13 cellular contexts compared by ENCODE assay signal in the genomic region with DNA sequence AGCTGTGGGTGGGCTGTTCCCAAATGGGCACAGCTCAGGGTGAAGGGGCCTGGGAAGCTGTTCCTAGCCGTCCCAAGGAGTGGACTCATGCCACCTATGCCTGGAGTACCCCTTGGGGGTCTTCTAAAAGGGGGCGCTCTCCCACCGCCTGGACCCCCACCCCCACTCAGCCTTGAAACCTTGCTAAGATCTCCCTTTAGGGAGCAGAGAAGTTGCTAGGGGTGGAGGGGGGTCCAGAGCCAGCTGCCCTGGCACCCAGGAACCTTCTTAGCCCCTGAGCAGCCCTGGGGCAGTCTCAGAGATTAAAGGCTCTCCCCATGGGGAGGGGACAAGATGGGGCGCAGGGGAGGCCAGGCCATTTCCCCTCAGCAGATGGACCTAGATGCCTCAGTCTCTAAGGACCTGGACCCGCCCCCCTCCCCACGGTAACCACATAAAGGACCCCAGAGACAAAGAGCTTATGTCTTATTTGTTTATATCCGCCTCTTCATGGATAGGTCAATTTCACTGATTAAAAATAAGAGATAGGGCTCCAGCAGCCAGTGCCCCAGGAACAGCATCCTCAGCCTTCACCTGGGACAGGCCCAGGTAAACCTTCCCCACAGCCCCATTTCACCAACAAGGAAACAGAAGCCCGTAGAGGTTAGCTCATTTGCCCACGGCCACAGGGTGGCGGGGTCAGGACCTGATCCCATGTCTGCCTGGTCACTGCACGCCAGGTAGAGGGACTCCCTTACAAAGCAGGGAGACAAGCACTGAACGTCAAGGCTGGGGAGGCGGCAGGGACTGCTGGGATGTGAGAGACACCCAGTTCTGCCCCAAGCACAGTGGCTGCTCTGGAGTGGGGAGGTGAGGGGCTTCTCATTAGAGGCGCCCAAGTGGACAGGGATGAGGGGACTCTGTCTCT. TPM values are rescaled to one million over a fixed set of nuclear protein-coding genes. Genes with fewer than 3 reads are reported as not detected.
DNase-seq lines count a peak whose midpoint lies in the region; ATAC-seq and TF ChIP-seq lines count a peak whose summit lies in the region.
"Had no signal": no experiment of that assay in that cellular context is flagged by ENCODE, and none has a peak within 500 bp of the region (broad histone marks: within the 10 kb centered on the region; RNA-seq: fewer than 3 reads in every experiment).

No MANE protein-coding gene starts in this region.

- H3K4me1 ChIP-seq in SK-N-SH (ENCODE audit: control insufficient read depth in 1 of 2, insufficient read depth in 2 of 2, low read depth in 1 of 2, low read length in 1 of 2) (peaks cover 11 to 53% of the 10 kb centered on the region in 2 experiments; a peak in 3 of 4 replicates), upper lobe of right lung (peaks cover 46% of the 10 kb centered on the region), HAP-1 (no peaks in the 10 kb centered on the region; the same call in 1 of the 2 replicates)

- no peak overlapping the region for H3K4me3 ChIP-seq in SK-N-SH (ENCODE audit: low read depth in 2 of 2, low read length in 1 of 2)
- H3K4me3 ChIP-seq in epithelial cell of proximal tubule (ENCODE audit: low read depth, low read length) = no peak overlapping the region
- H3K4me3 ChIP-seq in neural cell (ENCODE audit: low read length) = peak overlapping the region; percentile 15
- peak overlapping the region; percentile 73 for H3K4me3 ChIP-seq in upper lobe of right lung
- no peak overlapping the region for H3K4me3 ChIP-seq in HAP-1

- H3F3A ChIP-seq in SK-N-SH (replicated peaks; ENCODE audit: insufficient read depth) = no peaks in the 10 kb centered on the region
- no peaks in the 10 kb centered on the region for H3F3A ChIP-seq in neural cell (ENCODE audit: insufficient read depth, low read length, poor library complexity, severe bottlenecking)

- CTCF ChIA-PET in SK-N-SH (lab: Yijun Ruan, JAX) = interaction anchor here (0.6 to 14.3 kb wide), 7 partner anchors 20 to 86 kb away, joined by 3 to 181 read pairs (median 6); no protein-coding TSS in a partner anchor

- H2AFZ ChIP-seq in SK-N-SH (ENCODE audit: low read depth) (no peak overlapping the region), neural cell (ENCODE audit: low read depth, low read length) (no peak overlapping the region)

- DNase-seq in SK-N-SH = no peak
- no peak for DNase-seq in epithelial cell of proximal tubule (ENCODE audit: low read depth)
- no peak for DNase-seq in upper lobe of right lung
- DNase-seq in HAP-1 (ENCODE audit: low spot score in 2 of 2) = no peak
- no peak for DNase-seq in T1000 (lab: John Stamatoyannopoulos, UW)
- DNase-seq: activated gamma-delta T cell treated with Interleukin-2 at 50 U/mL for 16 hours; EL; NCI-H1092; stimulated activated naive CD4-positive, alpha-beta T cell had no signal

- no peaks in the 10 kb centered on the region for H3K27me3 ChIP-seq in SK-N-SH (ENCODE audit: insufficient read depth)
- no peaks in the 10 kb centered on the region for H3K27me3 ChIP-seq in neural cell (ENCODE audit: insufficient read depth, low read depth, low read length)
- H3K27me3 ChIP-seq in upper lobe of right lung = no peaks in the 10 kb centered on the region
- no peaks in the 10 kb centered on the region for H3K27me3 ChIP-seq in HAP-1 (ENCODE audit: low read depth)

- in situ Hi-C loops in HAP-1 (cut with MboI; ENCODE audit: low sequenced_read_pairs) = no loop called here

- 0 out of 2 replicates have a peak overlapping the region, but pooled peaks have one; percentile 84 for H3K4me2 ChIP-seq in SK-N-SH
- no peak overlapping the region for H3K4me2 ChIP-seq in neural cell (ENCODE audit: low read length)

- TF ChIP-seq EP300 in SK-N-SH (IDR thresholded peaks at IDR 0.05; ENCODE audit: borderline replicate concordance in 1 of 2, low read depth in 1 of 2, low read length in 1 of 2) = no peak
- no peak for TF ChIP-seq EP300 in neural cell (conservative IDR thresholded peaks at IDR 0.05; ENCODE audit: poor library complexity, severe bottlenecking)

- H3K9me3 ChIP-seq in SK-N-SH (no peaks in the 10 kb centered on the region), neural cell (ENCODE audit: low read length) (no peaks in the 10 kb centered on the region), upper lobe of right lung (no peaks in the 10 kb centered on the region), HAP-1 (no peaks in the 10 kb centered on the region)

- no peak for ATAC-seq in SK-N-SH treated with all-trans-retinoic acid at 6 μM for 48 hours
- no peak for ATAC-seq in upper lobe of right lung
- no peak for ATAC-seq in GM18870 (IDR thresholded peaks at IDR 0.05; ENCODE audit: unreplicated experiment)

- peak overlapping the region in 1 of 2 experiments; percentile 55; a peak in 1 of 4 replicates for H3K27ac ChIP-seq in SK-N-SH (ENCODE audit: low read depth in 2 of 2, low read length in 1 of 2)
- no peak overlapping the region for H3K27ac ChIP-seq in neural cell (ENCODE audit: low read length)
- peak overlapping the region; percentile 58 for H3K27ac ChIP-seq in upper lobe of right lung
- H3K27ac ChIP-seq: epithelial cell of prostate had no signal

- H3K9me2 ChIP-seq in SK-N-SH (no peaks in the 10 kb centered on the region), neural cell (ENCODE audit: insufficient read depth, low read length) (no peaks in the 10 kb centered on the region)

- TF ChIP-seq RAD21 in SK-N-SH (IDR thresholded peaks at IDR 0.05; ENCODE audit: low read length) (no peak), neural cell (conservative IDR thresholded peaks at IDR 0.05) (no peak)

- POLR2A ChIA-PET in SK-N-SH (lab: Yijun Ruan, JAX) = no interaction called here

- WGBS in SK-N-SH (ENCODE audit: low lambda C conversion rate) = 83% methylated on average over 11 of the region's 14 CpGs

- TF ChIP-seq CTCF in SK-N-SH (IDR thresholded peaks at IDR 0.05) = 0 out of 2 replicates have a peak, but pooled peaks have one; percentile 8
- TF ChIP-seq CTCF in epithelial cell of proximal tubule (conservative IDR thresholded peaks at IDR 0.05; ENCODE audit: low read depth, low read length) = peak; percentile 12
- TF ChIP-seq CTCF in neural cell (IDR thresholded peaks at IDR 0.05; ENCODE audit: poor library complexity, severe bottlenecking) = no peak
- TF ChIP-seq CTCF in upper lobe of right lung (IDR thresholded peaks at IDR 0.05) = no peak

- H3K79me2 ChIP-seq in SK-N-SH (ENCODE audit: insufficient read depth) = peaks cover 55% of the 10 kb centered on the region
- peaks cover 23% of the 10 kb centered on the region for H3K79me2 ChIP-seq in neural cell (replicated peaks; ENCODE audit: insufficient read depth, low read length)

- peaks cover 12 to 35% of the 10 kb centered on the region in 2 experiments for H3K36me3 ChIP-seq in SK-N-SH (replicated peaks in 1 of 2; ENCODE audit: control insufficient read depth in 1 of 2, insufficient read depth in 2 of 2, low read length in 1 of 2)
- no peaks in the 10 kb centered on the region for H3K36me3 ChIP-seq in neural cell (ENCODE audit: insufficient read depth, low read length)
- peaks cover 29% of the 10 kb centered on the region for H3K36me3 ChIP-seq in upper lobe of right lung
- peaks cover 24% of the 10 kb centered on the region for H3K36me3 ChIP-seq in HAP-1 (replicated peaks)

- intact Hi-C loops in upper lobe of right lung (cut with DNase I) = no loop called here

- H3K9ac ChIP-seq in SK-N-SH (no peak overlapping the region), neural cell (ENCODE audit: low read length) (no peak overlapping the region)

- peaks cover 51% of the 10 kb centered on the region for H4K20me1 ChIP-seq in SK-N-SH (ENCODE audit: insufficient read depth)
- peaks cover 3% of the 10 kb centered on the region for H4K20me1 ChIP-seq in neural cell (ENCODE audit: insufficient read depth)

TF ChIP-seq in SK-N-SH, 30 proteins besides CTCF, POLR2A, EP300 and RAD21 (continues in another document):
- TF ChIP-seq TCF12 (IDR thresholded peaks at IDR 0.05) (no peak), MEF2A (IDR thresholded peaks at IDR 0.05; ENCODE audit: borderline replicate concordance, low read depth) (no peak), JUND (IDR thresholded peaks at IDR 0.05) (no peak)

TF ChIP-seq in SK-N-SH treated with all-trans-retinoic acid at 6 μM for 48 hours, 23 proteins besides CTCF, POLR2A, EP300 and RAD21 (continues in another document):
- no peak for TF ChIP-seq CSDC2 (CRISPR knock-in tag; IDR thresholded peaks at IDR 0.05)
- TF ChIP-seq TOX (CRISPR knock-in tag; IDR thresholded peaks at IDR 0.05; ENCODE audit: borderline replicate concordance) = no peak
- TF ChIP-seq ZFP30 (CRISPR knock-in tag; IDR thresholded peaks at IDR 0.05) = no peak

TF ChIP-seq in neural cell, 6 proteins besides CTCF, POLR2A, EP300 and RAD21 (continues in another document):
- TF ChIP-seq SMC3 (conservative IDR thresholded peaks at IDR 0.05; ENCODE audit: poor library complexity) (no peak), MXI1 (conservative IDR thresholded peaks at IDR 0.05; ENCODE audit: poor library complexity, severe bottlenecking) (no peak), EZH2 (IDR thresholded peaks at IDR 0.05; ENCODE audit: borderline replicate concordance, insufficient read depth, low read length, poor library complexity, severe bottlenecking) (no peak)

RNA-seq across cellular contexts. Expression of gene MTSS2, which starts 3.4 kb away (rescaled TPM):
- 41.3 and 54.1 TPM in 2 replicates for polyA plus RNA-seq in SK-N-SH (2012; rRNA removed)
- 25.3 and 37.7 TPM in 2 replicates for polyA plus RNA-seq in SK-N-SH (2012; cell fraction: cytosol; rRNA removed)
- 114 and 150 TPM in 2 replicates for polyA plus RNA-seq in SK-N-SH (2012; cell fraction: nucleus; rRNA removed)
- total RNA-seq in epithelial cell of proximal tubule = 12.6 and 39.8 TPM in 2 replicates
- 20.4 and 22.4 TPM in 2 replicates for polyA plus RNA-seq in neural cell
- 42.6 and 55.5 TPM in 2 replicates for polyA minus RNA-seq in neural cell
- total RNA-seq in upper lobe of right lung = 81.3 TPM

RNA-seq across cellular contexts. Expression of gene IL34, which starts 36.1 kb away (rescaled TPM):
- 0.18 and 0.19 TPM in 2 replicates for polyA plus RNA-seq in SK-N-SH (2012; rRNA removed)
- polyA plus RNA-seq in SK-N-SH (2012; cell fraction: cytosol; rRNA removed) = 0.17 and 0.26 TPM in 2 replicates
- polyA plus RNA-seq in SK-N-SH (2012; cell fraction: nucleus; rRNA removed) = 0.27 and 0.36 TPM in 2 replicates
- total RNA-seq in epithelial cell of proximal tubule = 0.86 TPM in 1 of 2 replicates, not detected in the other
- polyA plus RNA-seq in neural cell = 3.0 TPM in 1 of 2 replicates, not detected in the other
- polyA minus RNA-seq in neural cell = not detected in 2 replicates
- total RNA-seq in upper lobe of right lung = 3.3 TPM

Comparison
In these comparisons a context has a peak if more than half of its experiments do, and no peak if none do; other contexts are left out.
1. H3K4me3 ChIP-seq: peak in neural cell (single experiment) and upper lobe of right lung (single experiment); none in SK-N-SH (0 of 2), epithelial cell of proximal tubule (single experiment) and HAP-1 (single experiment).
2. CTCF ChIP-seq: peak in SK-N-SH (single experiment) and epithelial cell of proximal tubule (single experiment); none in neural cell (single experiment) and upper lobe of right lung (single experiment).